ENCODE assay signal across 1 cellular context in the genomic region with DNA sequence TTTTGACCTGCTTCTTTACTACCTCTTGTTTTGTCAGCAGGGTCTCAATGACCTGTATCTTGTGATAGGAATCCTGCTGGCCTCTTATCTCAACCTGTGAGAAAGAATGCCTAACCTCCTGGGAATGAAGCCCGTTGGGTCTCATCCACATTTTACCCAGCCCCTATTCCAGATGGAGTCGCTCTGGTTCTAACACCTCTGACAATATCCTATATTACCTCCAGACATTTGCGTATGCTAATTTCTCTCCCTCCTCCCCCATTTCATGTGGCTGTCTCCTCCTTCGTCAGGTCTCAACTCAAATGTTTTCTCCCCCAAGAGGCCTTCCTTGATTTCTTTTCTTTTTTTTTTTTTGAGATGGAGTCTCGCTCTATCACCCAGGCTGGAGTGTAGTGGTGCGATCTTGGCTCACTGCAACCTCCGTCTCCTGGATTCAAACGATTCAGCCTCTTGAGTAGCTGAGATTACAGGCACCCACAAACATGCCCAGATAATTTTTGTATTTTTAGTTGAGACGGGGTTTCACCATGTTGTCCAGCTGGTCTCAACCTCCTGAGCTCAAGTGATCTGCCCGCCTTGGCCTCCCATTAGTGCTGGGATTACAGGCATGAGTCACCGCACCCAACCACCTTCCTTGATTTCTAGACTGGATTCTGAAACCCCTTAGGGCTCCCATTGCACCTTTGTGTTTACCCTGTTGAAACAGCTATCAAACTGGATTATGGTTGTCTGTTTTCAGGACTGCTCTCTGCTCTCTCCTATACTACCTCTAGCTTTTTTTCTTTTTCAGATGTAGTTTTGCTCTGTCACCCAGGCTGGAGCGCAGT.
TF ChIP-seq lines count a peak whose summit lies in the region.

No MANE protein-coding gene starts in this region.

TF ChIP-seq in GM23338, 12 proteins besides CTCF, POLR2A, EP300 and RAD21 (continued from another document):
- TF ChIP-seq, protein P1, sequence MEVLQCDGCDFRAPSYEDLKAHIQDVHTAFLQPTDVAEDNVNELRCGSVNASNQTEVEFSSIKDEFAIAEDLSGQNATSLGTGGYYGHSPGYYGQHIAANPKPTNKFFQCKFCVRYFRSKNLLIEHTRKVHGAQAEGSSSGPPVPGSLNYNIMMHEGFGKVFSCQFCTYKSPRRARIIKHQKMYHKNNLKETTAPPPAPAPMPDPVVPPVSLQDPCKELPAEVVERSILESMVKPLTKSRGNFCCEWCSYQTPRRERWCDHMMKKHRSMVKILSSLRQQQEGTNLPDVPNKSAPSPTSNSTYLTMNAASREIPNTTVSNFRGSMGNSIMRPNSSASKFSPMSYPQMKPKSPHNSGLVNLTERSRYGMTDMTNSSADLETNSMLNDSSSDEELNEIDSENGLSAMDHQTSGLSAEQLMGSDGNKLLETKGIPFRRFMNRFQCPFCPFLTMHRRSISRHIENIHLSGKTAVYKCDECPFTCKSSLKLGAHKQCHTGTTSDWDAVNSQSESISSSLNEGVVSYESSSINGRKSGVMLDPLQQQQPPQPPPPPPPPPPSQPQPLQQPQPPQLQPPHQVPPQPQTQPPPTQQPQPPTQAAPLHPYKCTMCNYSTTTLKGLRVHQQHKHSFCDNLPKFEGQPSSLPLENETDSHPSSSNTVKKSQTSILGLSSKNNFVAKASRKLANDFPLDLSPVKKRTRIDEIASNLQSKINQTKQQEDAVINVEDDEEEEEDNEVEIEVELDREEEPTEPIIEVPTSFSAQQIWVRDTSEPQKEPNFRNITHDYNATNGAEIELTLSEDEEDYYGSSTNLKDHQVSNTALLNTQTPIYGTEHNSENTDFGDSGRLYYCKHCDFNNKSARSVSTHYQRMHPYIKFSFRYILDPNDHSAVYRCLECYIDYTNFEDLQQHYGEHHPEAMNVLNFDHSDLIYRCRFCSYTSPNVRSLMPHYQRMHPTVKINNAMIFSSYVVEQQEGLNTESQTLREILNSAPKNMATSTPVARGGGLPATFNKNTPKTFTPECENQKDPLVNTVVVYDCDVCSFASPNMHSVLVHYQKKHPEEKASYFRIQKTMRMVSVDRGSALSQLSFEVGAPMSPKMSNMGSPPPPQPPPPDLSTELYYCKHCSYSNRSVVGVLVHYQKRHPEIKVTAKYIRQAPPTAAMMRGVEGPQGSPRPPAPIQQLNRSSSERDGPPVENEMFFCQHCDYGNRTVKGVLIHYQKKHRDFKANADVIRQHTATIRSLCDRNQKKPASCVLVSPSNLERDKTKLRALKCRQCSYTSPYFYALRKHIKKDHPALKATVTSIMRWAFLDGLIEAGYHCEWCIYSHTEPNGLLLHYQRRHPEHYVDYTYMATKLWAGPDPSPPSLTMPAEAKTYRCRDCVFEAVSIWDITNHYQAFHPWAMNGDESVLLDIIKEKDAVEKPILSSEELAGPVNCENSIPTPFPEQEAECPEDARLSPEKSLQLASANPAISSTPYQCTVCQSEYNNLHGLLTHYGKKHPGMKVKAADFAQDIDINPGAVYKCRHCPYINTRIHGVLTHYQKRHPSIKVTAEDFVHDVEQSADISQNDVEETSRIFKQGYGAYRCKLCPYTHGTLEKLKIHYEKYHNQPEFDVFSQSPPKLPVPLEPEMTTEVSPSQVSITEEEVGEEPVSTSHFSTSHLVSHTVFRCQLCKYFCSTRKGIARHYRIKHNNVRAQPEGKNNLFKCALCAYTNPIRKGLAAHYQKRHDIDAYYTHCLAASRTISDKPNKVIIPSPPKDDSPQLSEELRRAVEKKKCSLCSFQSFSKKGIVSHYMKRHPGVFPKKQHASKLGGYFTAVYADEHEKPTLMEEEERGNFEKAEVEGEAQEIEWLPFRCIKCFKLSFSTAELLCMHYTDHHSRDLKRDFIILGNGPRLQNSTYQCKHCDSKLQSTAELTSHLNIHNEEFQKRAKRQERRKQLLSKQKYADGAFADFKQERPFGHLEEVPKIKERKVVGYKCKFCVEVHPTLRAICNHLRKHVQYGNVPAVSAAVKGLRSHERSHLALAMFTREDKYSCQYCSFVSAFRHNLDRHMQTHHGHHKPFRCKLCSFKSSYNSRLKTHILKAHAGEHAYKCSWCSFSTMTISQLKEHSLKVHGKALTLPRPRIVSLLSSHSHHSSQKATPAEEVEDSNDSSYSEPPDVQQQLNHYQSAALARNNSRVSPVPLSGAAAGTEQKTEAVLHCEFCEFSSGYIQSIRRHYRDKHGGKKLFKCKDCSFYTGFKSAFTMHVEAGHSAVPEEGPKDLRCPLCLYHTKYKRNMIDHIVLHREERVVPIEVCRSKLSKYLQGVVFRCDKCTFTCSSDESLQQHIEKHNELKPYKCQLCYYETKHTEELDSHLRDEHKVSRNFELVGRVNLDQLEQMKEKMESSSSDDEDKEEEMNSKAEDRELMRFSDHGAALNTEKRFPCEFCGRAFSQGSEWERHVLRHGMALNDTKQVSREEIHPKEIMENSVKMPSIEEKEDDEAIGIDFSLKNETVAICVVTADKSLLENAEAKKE (CRISPR knock-in tag; IDR thresholded peaks at IDR 0.05): no peak
